Comparison of ENCODE assay signal across 14 cellular contexts in the genomic region with DNA sequence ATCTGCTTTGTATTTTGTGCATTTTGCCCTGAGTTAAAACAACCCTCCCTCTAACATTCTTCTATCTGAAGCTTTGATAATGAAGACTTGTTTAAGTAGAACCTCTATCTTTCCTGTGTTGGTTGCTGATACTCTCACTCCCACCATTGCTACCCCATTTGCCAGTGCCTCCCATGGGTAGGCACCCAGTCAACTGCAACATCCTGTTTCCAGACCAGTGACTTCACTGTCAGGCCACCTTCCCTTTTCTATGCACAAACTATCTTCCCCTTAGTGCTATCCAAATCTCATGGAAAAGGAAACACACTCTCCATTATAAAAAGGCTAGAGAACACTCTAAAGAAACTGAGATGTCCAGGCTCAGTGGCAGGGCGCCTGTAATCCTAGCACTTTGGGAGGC. TPM values are rescaled to one million over a fixed set of nuclear protein-coding genes. Genes with fewer than 3 reads are reported as not detected.
DNase-seq lines count a peak whose midpoint lies in the region; ATAC-seq and TF ChIP-seq lines count a peak whose summit lies in the region.
"Had no signal": no experiment of that assay in that cellular context is flagged by ENCODE, and none has a peak within 500 bp of the region (broad histone marks: within the 10 kb centered on the region; RNA-seq: fewer than 3 reads in every experiment).

No MANE protein-coding gene starts in this region.

- no peak for DNase-seq in T-helper 2 cell treated with Interferon-gamma antibody and Interleukin-4, amounts not matched to agents 5 μg/mL and 100 μg/mL, for 36 hours (ENCODE audit: low spot score)
- DNase-seq in T-helper 2 cell (no peak), GM12865 (ENCODE audit: low read depth) (peak; percentile 51), OCI-LY7 (ENCODE audit: low spot score) (peak; percentile 84), naive B cell (peak; percentile 12), NCI-H82 treated with DMSO at 0.1 percent for 48 hours (lab: John Stamatoyannopoulos, UW; ENCODE audit: unreplicated experiment) (no peak), NCI-H2081 (lab: John Stamatoyannopoulos, UW) (no peak)
- DNase-seq: colonic mucosa; NCI-H1436; NCI-H2227 treated with DMSO at 0.1 percent for 48 hours; NK-92 treated with Interleukin-12 subunit alpha and Interleukin-12 subunit beta, amount 100 ng/mL, for 24 hours; tibial artery had no signal

- CTCF ChIA-PET in OCI-LY7 (lab: Charles Lee; ENCODE audit: unreplicated experiment), result no interaction called here

- H3K36me3 Mint-ChIP-seq in T-helper 2 cell treated with Interferon-gamma antibody and Interleukin-4, amounts not matched to agents 5 μg/mL and 100 μg/mL, for 36 hours (ENCODE audit: low read depth), result peaks cover 55% of the 10 kb centered on the region
- peaks cover 16 to 23% of the 10 kb centered on the region in 2 donors for H3K36me3 Mint-ChIP-seq in naive B cell

- H3K4me2 ChIP-seq in OCI-LY7 (ENCODE audit: low read length), result peak overlapping the region; percentile 48

- POLR2A ChIA-PET in OCI-LY7 (lab: Charles Lee), result interaction anchor here (0.6 to 1.3 kb wide), 3 partner anchors 10 to 148 kb away, joined by 3 to 5 read pairs (median 4); no protein-coding TSS in a partner anchor

- intact Hi-C loops in OCI-LY7 (cut with micrococcal nuclease; ENCODE audit: unreplicated experiment), result no loop called here

- H4K20me1 ChIP-seq in OCI-LY7 (ENCODE audit: insufficient read depth, low read length), result no peaks in the 10 kb centered on the region

- H3K4me1 ChIP-seq in OCI-LY7 (ENCODE audit: insufficient read depth, low read length, poor library complexity, severe bottlenecking), result peaks cover 59% of the 10 kb centered on the region

- no peak overlapping the region for H3K4me3 Mint-ChIP-seq in T-helper 2 cell treated with Interferon-gamma antibody and Interleukin-4, amounts not matched to agents 5 μg/mL and 100 μg/mL, for 36 hours
- peak overlapping the region in 7 of 8 donors; percentile 16 to 75 (median 53) for H3K4me3 Mint-ChIP-seq in naive B cell
- H3K4me3 Mint-ChIP-seq: activated T-helper 1 cell treated with anti-CD3 and anti-CD28 coated beads, Interleukin-12 subunit alpha, Interleukin-12 subunit beta, Interleukin-2, Interleukin-4 antibody, amounts not matched to agents 30 ng/mL and 10 ng/mL and 1 ng/mL, durations not matched to agents 14 hours and 24 hours and 36 hours had no signal

- H3K27me3 Mint-ChIP-seq in T-helper 2 cell treated with Interferon-gamma antibody and Interleukin-4, amounts not matched to agents 5 μg/mL and 100 μg/mL, for 36 hours (ENCODE audit: low read depth), result no peaks in the 10 kb centered on the region
- H3K27me3 Mint-ChIP-seq in naive B cell, result no peaks in the 10 kb centered on the region

- peak overlapping the region; percentile 81 for H3K27ac ChIP-seq in OCI-LY7 (ENCODE audit: low read depth, low read length, poor library complexity, severe bottlenecking)
- H3K27ac ChIP-seq: colonic mucosa, tibial artery had no signal

- H3K4me3 ChIP-seq in GM12865 (ENCODE audit: low read depth, low read length) (no peak overlapping the region), OCI-LY7 (ENCODE audit: low read depth, low read length, poor library complexity, severe bottlenecking) (peak overlapping the region; percentile 28)
- H3K4me3 ChIP-seq: colonic mucosa, tibial artery had no signal

- ATAC-seq in naive B cell (ENCODE audit: low read depth in 2 of 2), result peak; percentile 95
- no peak for ATAC-seq in GM18870 (IDR thresholded peaks at IDR 0.05; ENCODE audit: unreplicated experiment)

- TF ChIP-seq CTCF in GM12865 (IDR thresholded peaks at IDR 0.05; ENCODE audit: insufficient read depth, low read depth, low read length, missing control alignments) (no peak), OCI-LY7 (conservative IDR thresholded peaks at IDR 0.05; ENCODE audit: low read length) (no peak)

- peak overlapping the region; percentile 28 for H3K27ac Mint-ChIP-seq in T-helper 2 cell treated with Interferon-gamma antibody and Interleukin-4, amounts not matched to agents 5 μg/mL and 100 μg/mL, for 36 hours
- H3K27ac Mint-ChIP-seq in naive B cell, result peak overlapping the region; percentile 63 to 94 (median 86)
- H3K27ac Mint-ChIP-seq: activated T-helper 1 cell treated with anti-CD3 and anti-CD28 coated beads, Interleukin-12 subunit alpha, Interleukin-12 subunit beta, Interleukin-2, Interleukin-4 antibody, amounts not matched to agents 30 ng/mL and 10 ng/mL and 1 ng/mL, durations not matched to agents 14 hours and 24 hours and 36 hours had no signal

- BruUV-seq in OCI-LY7 (replicated peaks; lab: Mats Ljungman, UMichigan), result no TSS peak

- H3K9me3 ChIP-seq in OCI-LY7 (ENCODE audit: low read length), result no peaks in the 10 kb centered on the region
- H3K9me3 ChIP-seq: colonic mucosa, tibial artery had no signal

- H3K79me2 ChIP-seq in OCI-LY7 (ENCODE audit: insufficient read depth, low read depth, low read length), result peaks cover 44% of the 10 kb centered on the region; the same call in 1 of the 2 replicates

- H2AFZ ChIP-seq in OCI-LY7 (ENCODE audit: low read length), result no peak overlapping the region

- H3K9me3 Mint-ChIP-seq in T-helper 2 cell treated with Interferon-gamma antibody and Interleukin-4, amounts not matched to agents 5 μg/mL and 100 μg/mL, for 36 hours, result no peaks in the 10 kb centered on the region
- peaks cover 0 to 3% (median 0%) of the 10 kb centered on the region in 7 donors for H3K9me3 Mint-ChIP-seq in naive B cell
- H3K9me3 Mint-ChIP-seq: activated T-helper 1 cell treated with anti-CD3 and anti-CD28 coated beads, Interleukin-12 subunit alpha, Interleukin-12 subunit beta, Interleukin-2, Interleukin-4 antibody, amounts not matched to agents 30 ng/mL and 10 ng/mL and 1 ng/mL, durations not matched to agents 14 hours and 24 hours and 36 hours had no signal

- peaks cover 80% of the 10 kb centered on the region for H3K36me3 ChIP-seq in OCI-LY7 (ENCODE audit: insufficient read depth, low read length)

- H3K9me2 ChIP-seq in OCI-LY7 (ENCODE audit: insufficient read depth, low read length), result no peaks in the 10 kb centered on the region

- peaks cover 17% of the 10 kb centered on the region for H3K4me1 Mint-ChIP-seq in T-helper 2 cell treated with Interferon-gamma antibody and Interleukin-4, amounts not matched to agents 5 μg/mL and 100 μg/mL, for 36 hours (ENCODE audit: low read depth)
- H3K4me1 Mint-ChIP-seq in naive B cell, result peaks cover 12 to 39% (median 29%) of the 10 kb centered on the region in 3 donors

RNA-seq across cellular contexts. Expression of a gene that starts 5.6 kb away (rescaled TPM):
- total RNA-seq in OCI-LY7 (2014; rRNA removed; shearing (Covaris generic)), result 352 and 392 TPM in 2 replicates
- 330 and 336 TPM in 2 replicates for total RNA-seq in OCI-LY7 (2022)
- polyA plus RNA-seq in naive B cell (ENCODE audit: low read depth in 6 of 6), result 10 to 100 TPM; 30.1 to 54.0 (median 40.8) TPM

RNA-seq across cellular contexts. Expression of a gene that starts 26.0 kb away (rescaled TPM):
- 29.3 and 30.1 TPM in 2 replicates for total RNA-seq in OCI-LY7 (2014; rRNA removed; shearing (Covaris generic))
- 61.2 and 63.6 TPM in 2 replicates for total RNA-seq in OCI-LY7 (2022)
- 10 to 100 TPM; 18.6 to 37.0 (median 26.9) TPM for polyA plus RNA-seq in naive B cell (ENCODE audit: low read depth in 6 of 6)

RNA-seq across cellular contexts. Expression of a gene that starts 26.6 kb away (rescaled TPM):
- total RNA-seq in OCI-LY7 (2014; rRNA removed; shearing (Covaris generic)), result 30.9 and 42.0 TPM in 2 replicates
- total RNA-seq in OCI-LY7 (2022), result 25.4 and 30.4 TPM in 2 replicates
- polyA plus RNA-seq in naive B cell (ENCODE audit: low read depth in 6 of 6), result 1 to 10 TPM; 2.9 to 5.3 (median 4.2) TPM

Comparison
In these comparisons a context has a peak if more than half of its experiments do, and no peak if none do; other contexts are left out.
1. DNase-seq: peak in GM12865 (single experiment), OCI-LY7 (single experiment) and naive B cell (single experiment); none in T-helper 2 cell treated with Interferon-gamma antibody and Interleukin-4, amounts not matched to agents 5 μg/mL and 100 μg/mL, for 36 hours (single experiment), T-helper 2 cell (0 of 5), NCI-H82 treated with DMSO at 0.1 percent for 48 hours (single experiment) and NCI-H2081 (0 of 2).